10 cellular contexts compared by ENCODE assay signal in genomic region chr13:50514249-50514648, GRCh38.
"Had no signal": no experiment of that assay in that cellular context is flagged by ENCODE, and none has a peak within 500 bp of the region (broad histone marks: within the 10 kb centered on the region; RNA-seq: fewer than 3 reads in every experiment).

No MANE protein-coding gene starts in this region.

- H3K27me3 ChIP-seq: esophagus squamous epithelium, right lobe of liver had no signal

- H3K9me3 ChIP-seq: esophagus squamous epithelium, right lobe of liver had no signal

- H3K36me3 ChIP-seq: esophagus squamous epithelium, right lobe of liver had no signal

- H3K27ac ChIP-seq: esophagus squamous epithelium had no signal

- DNase-seq: activated CD4-positive, alpha-beta T cell treated with anti-CD3 and anti-CD28 coated beads, Interleukin-2, amount 50 U/mL, for 4 hours; activated naive CD8-positive, alpha-beta T cell treated with anti-CD3 and anti-CD28 coated beads for 36 hours; amniotic stem cell; effector memory CD8-positive, alpha-beta T cell; esophagus squamous epithelium; left ventricle myocardium superior; right lobe of liver; stimulated activated CD4-positive, alpha-beta T cell treated with anti-CD3 and anti-CD28 coated beads, Interleukin-4, amount 100 ng/mL, for 24 hours; T-helper 2 cell had no signal

- H3K4me3 ChIP-seq: esophagus squamous epithelium, right lobe of liver had no signal

- ATAC-seq: effector memory CD8-positive, alpha-beta T cell; right lobe of liver; stimulated activated effector memory CD8-positive, alpha-beta T cell treated with anti-CD3 and anti-CD28 coated beads, Interleukin-12 subunit alpha, Interleukin-12 subunit beta, amount 100 ng/mL, for 72 hours had no signal
